In genomic region chr1:72086394-72086793, GRCh38 we compare ENCODE assay signal across 19 cellular contexts.
"Had no signal": no experiment of that assay in that cellular context is flagged by ENCODE, and none has a peak within 500 bp of the region (broad histone marks: within the 10 kb centered on the region; RNA-seq: fewer than 3 reads in every experiment).

No MANE protein-coding gene starts in this region.

- FAIRE-seq: K562 had no signal

- H3K4me3 ChIP-seq: K562 had no signal

- ATAC-seq: K562, SK-N-SH treated with all-trans-retinoic acid at 6 μM for 48 hours had no signal

- DNase-seq: Kasumi-1, MM.1S, NCI-H1092 treated with DMSO at 0.1 percent for 48 hours, NCI-H1436, NCI-H187, NCI-H2029, NCI-H2081 treated with DMSO at 0.1 percent for 48 hours, NCI-H2171, NCI-H226, NCI-H446, NCI-H510A, NCI-H524 treated with DMSO at 0.1 percent for 48 hours, NCI-H69, NCI-H774, SHP77 had no signal

- H3K9ac ChIP-seq: KMS-11 had no signal

- H3K4me2 ChIP-seq: KMS-11 had no signal

- H3K27ac ChIP-seq: KMS-11, RWPE1 had no signal
